8 cellular contexts compared by ENCODE assay signal in the genomic region with DNA sequence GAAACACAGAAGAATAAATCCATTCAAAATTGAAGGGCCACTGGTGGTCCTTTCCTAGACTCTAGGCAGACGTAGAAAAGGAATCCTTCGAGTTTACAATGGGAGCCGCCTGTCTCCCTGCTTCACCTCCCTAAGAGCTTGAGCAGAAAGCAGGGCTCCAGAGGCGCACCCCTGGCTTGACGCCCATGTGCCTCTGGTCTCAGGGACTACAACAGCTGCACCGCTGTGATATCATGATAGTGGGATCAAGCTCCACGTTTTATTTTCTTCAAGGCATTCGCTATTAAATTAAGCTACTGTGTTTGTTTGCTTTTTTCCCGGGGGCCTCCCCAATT. TPM values are rescaled to one million over a fixed set of nuclear protein-coding genes. Genes with fewer than 3 reads are reported as not detected.
DNase-seq lines count a peak whose midpoint lies in the region; ATAC-seq and TF ChIP-seq lines count a peak whose summit lies in the region.

No MANE protein-coding gene starts in this region.

- H3K9ac ChIP-seq in SK-N-SH (peak overlapping the region; percentile 89), subcutaneous abdominal adipose tissue (ENCODE audit: low read length in 5 of 5) (peak overlapping the region; percentile 76 to 95 (median 92))

- H3K79me2 ChIP-seq in SK-N-SH (ENCODE audit: insufficient read depth) = peaks cover 51% of the 10 kb centered on the region

- no peaks in the 10 kb centered on the region for H3K9me2 ChIP-seq in SK-N-SH

- no peaks in the 10 kb centered on the region for H3K9me3 Mint-ChIP-seq in activated T-helper 1 cell treated with anti-CD3 and anti-CD28 coated beads, Interleukin-12 subunit alpha, Interleukin-12 subunit beta, Interleukin-2, Interleukin-4 antibody, amounts not matched to agents 30 ng/mL and 10 ng/mL and 1 ng/mL, durations not matched to agents 14 hours and 24 hours and 36 hours

- TF ChIP-seq EP300 in SK-N-SH (IDR thresholded peaks at IDR 0.05; ENCODE audit: borderline replicate concordance in 1 of 2, low read depth in 1 of 2, low read length in 1 of 2) = no peak

- H3K27me3 Mint-ChIP-seq in activated T-helper 1 cell treated with anti-CD3 and anti-CD28 coated beads, Interleukin-12 subunit alpha, Interleukin-12 subunit beta, Interleukin-2, Interleukin-4 antibody, amounts not matched to agents 30 ng/mL and 10 ng/mL and 1 ng/mL, durations not matched to agents 14 hours and 24 hours and 36 hours (ENCODE audit: insufficient read depth) = no peaks in the 10 kb centered on the region

- H4K20me1 ChIP-seq in SK-N-SH (ENCODE audit: insufficient read depth) = peaks cover 35% of the 10 kb centered on the region

- H3K4me3 Mint-ChIP-seq in activated T-helper 1 cell treated with anti-CD3 and anti-CD28 coated beads, Interleukin-12 subunit alpha, Interleukin-12 subunit beta, Interleukin-2, Interleukin-4 antibody, amounts not matched to agents 30 ng/mL and 10 ng/mL and 1 ng/mL, durations not matched to agents 14 hours and 24 hours and 36 hours = peak overlapping the region; percentile 91

- H3F3A ChIP-seq in SK-N-SH (replicated peaks; ENCODE audit: insufficient read depth) = peaks cover 35% of the 10 kb centered on the region

- no peak for TF ChIP-seq CTCF in SK-N-SH (IDR thresholded peaks at IDR 0.05)

- no peak for TF ChIP-seq RAD21 in SK-N-SH (IDR thresholded peaks at IDR 0.05; ENCODE audit: low read length)

- DNase-seq in SK-N-SH (peak; percentile 48), hepatic stellate cell (ENCODE audit: low spot score) (no peak)
- DNase-seq in activated T-helper 1 cell treated with anti-CD3 and anti-CD28 coated beads, Interleukin-12 subunit alpha, Interleukin-12 subunit beta, Interleukin-2, Interleukin-4 antibody, amounts not matched to agents 30 ng/mL and 10 ng/mL and 1 ng/mL, durations not matched to agents 14 hours and 24 hours and 36 hours (ENCODE audit: low spot score) = no peak
- no peak for DNase-seq in stimulated activated naive CD4-positive, alpha-beta T cell (lab: John Stamatoyannopoulos, UW)

- WGBS in SK-N-SH (ENCODE audit: low lambda C conversion rate) = 2% methylated on average over 7 of the region's 9 CpGs

- H3K4me3 ChIP-seq in SK-N-SH (ENCODE audit: low read depth in 2 of 2, low read length in 1 of 2) (peak overlapping the region; percentile 91), iPS-18c (ENCODE audit: insufficient read depth, low read depth, low read length) (peak overlapping the region; percentile 65), subcutaneous abdominal adipose tissue (ENCODE audit: low read depth in 1 of 5, low read length in 5 of 5) (peak overlapping the region; percentile 76 to 95 (median 83))

- H3K27me3 ChIP-seq in SK-N-SH (ENCODE audit: insufficient read depth) = no peaks in the 10 kb centered on the region
- H3K27me3 ChIP-seq in subcutaneous abdominal adipose tissue (ENCODE audit: control insufficient read depth in 5 of 5, insufficient read depth in 4 of 5, low read length in 5 of 5) = no peaks in the 10 kb centered on the region

- H3K9me3 ChIP-seq in SK-N-SH (no peaks in the 10 kb centered on the region), iPS-18c (ENCODE audit: control insufficient read depth, insufficient read depth, low read length) (no peaks in the 10 kb centered on the region), subcutaneous abdominal adipose tissue (ENCODE audit: control insufficient read depth in 5 of 5, low read length in 5 of 5) (no peaks in the 10 kb centered on the region)

- H3K4me1 ChIP-seq in SK-N-SH (ENCODE audit: control insufficient read depth in 1 of 2, insufficient read depth in 2 of 2, low read depth in 1 of 2, low read length in 1 of 2) (peaks cover 15 to 29% of the 10 kb centered on the region in 2 experiments), subcutaneous abdominal adipose tissue (ENCODE audit: control insufficient read depth in 5 of 5, insufficient read depth in 5 of 5, low read length in 5 of 5) (peaks cover 17 to 40% (median 37%) of the 10 kb centered on the region in 5 donors)

- H3K36me3 Mint-ChIP-seq in activated T-helper 1 cell treated with anti-CD3 and anti-CD28 coated beads, Interleukin-12 subunit alpha, Interleukin-12 subunit beta, Interleukin-2, Interleukin-4 antibody, amounts not matched to agents 30 ng/mL and 10 ng/mL and 1 ng/mL, durations not matched to agents 14 hours and 24 hours and 36 hours (ENCODE audit: low read depth) = peaks cover 42% of the 10 kb centered on the region

- ATAC-seq in SK-N-SH treated with all-trans-retinoic acid at 6 μM for 48 hours (no peak), GM21447 (IDR thresholded peaks at IDR 0.05; ENCODE audit: unreplicated experiment) (no peak)

- POLR2A ChIA-PET in SK-N-SH (lab: Yijun Ruan, JAX) = interaction anchor here (1.3 to 3.5 kb wide), 4 partner anchors 9 to 52 kb away, joined by 6 to 29 read pairs (median 22); partner anchors contain the start of genes EPHA10, MANEAL and MTF1

- CTCF ChIA-PET in SK-N-SH (lab: Yijun Ruan, JAX) = interaction anchor here (0.6 to 3.2 kb wide), 7 partner anchors 9 to 114 kb away, joined by 3 to 20 read pairs (median 3); partner anchors contain the start of gene MTF1

- H3K36me3 ChIP-seq in SK-N-SH (replicated peaks in 1 of 2; ENCODE audit: control insufficient read depth in 1 of 2, insufficient read depth in 2 of 2, low read length in 1 of 2) (peaks cover 61 to 62% of the 10 kb centered on the region in 2 experiments), subcutaneous abdominal adipose tissue (ENCODE audit: control insufficient read depth in 5 of 5, insufficient read depth in 5 of 5, low read length in 5 of 5) (peaks cover 12 to 47% (median 39%) of the 10 kb centered on the region in 5 donors)

- peaks cover 53% of the 10 kb centered on the region for H3K4me1 Mint-ChIP-seq in activated T-helper 1 cell treated with anti-CD3 and anti-CD28 coated beads, Interleukin-12 subunit alpha, Interleukin-12 subunit beta, Interleukin-2, Interleukin-4 antibody, amounts not matched to agents 30 ng/mL and 10 ng/mL and 1 ng/mL, durations not matched to agents 14 hours and 24 hours and 36 hours (ENCODE audit: low read depth)

- H3K27ac ChIP-seq in SK-N-SH (ENCODE audit: low read depth in 2 of 2, low read length in 1 of 2) (peak overlapping the region; percentile 82 to 91), subcutaneous abdominal adipose tissue (ENCODE audit: low read depth, low read length) (peak overlapping the region; percentile 84)

- H3K27ac Mint-ChIP-seq in activated T-helper 1 cell treated with anti-CD3 and anti-CD28 coated beads, Interleukin-12 subunit alpha, Interleukin-12 subunit beta, Interleukin-2, Interleukin-4 antibody, amounts not matched to agents 30 ng/mL and 10 ng/mL and 1 ng/mL, durations not matched to agents 14 hours and 24 hours and 36 hours = peak overlapping the region; percentile 82

- peak overlapping the region; percentile 99 for H3K4me2 ChIP-seq in SK-N-SH

- no peak overlapping the region for H2AFZ ChIP-seq in SK-N-SH (ENCODE audit: low read depth)

- intact Hi-C loops in activated T-helper 1 cell treated with anti-CD3 and anti-CD28 coated beads, Interleukin-12 subunit alpha, Interleukin-12 subunit beta, Interleukin-2, Interleukin-4 antibody, amounts not matched to agents 30 ng/mL and 10 ng/mL and 1 ng/mL, durations not matched to agents 14 hours and 24 hours and 36 hours (cut with micrococcal nuclease) = loop anchor here (2.0 to 10.0 kb wide), 2 partner anchors 292 to 1066 kb away; partner anchors contain the start of genes MEAF6 and MYCBP

TF ChIP-seq in SK-N-SH, 30 proteins besides CTCF, POLR2A, EP300 and RAD21 (continues in another document):
- no peak for TF ChIP-seq POLR2AphosphoS5 (IDR thresholded peaks at IDR 0.05; ENCODE audit: low read depth, low read length)

TF ChIP-seq in SK-N-SH treated with all-trans-retinoic acid at 6 μM for 48 hours, 23 proteins besides CTCF, POLR2A, EP300 and RAD21 (continues in another document):
- no peak for TF ChIP-seq ZC3H10 (CRISPR knock-in tag; IDR thresholded peaks at IDR 0.05)
- TF ChIP-seq TCF4 (CRISPR knock-in tag; IDR thresholded peaks at IDR 0.05; ENCODE audit: borderline replicate concordance) = no peak
- no peak for TF ChIP-seq ZFP30 (CRISPR knock-in tag; IDR thresholded peaks at IDR 0.05)

RNA-seq across cellular contexts. Expression of gene C1orf122, which starts 0.4 kb away (rescaled TPM):
- 63.2 and 75.3 TPM in 2 replicates for polyA plus RNA-seq in SK-N-SH (2012; rRNA removed)
- 49.7 and 58.1 TPM in 2 replicates for polyA plus RNA-seq in SK-N-SH (2012; cell fraction: cytosol; rRNA removed)
- 68.5 and 98.0 TPM in 2 replicates for polyA plus RNA-seq in SK-N-SH (2012; cell fraction: nucleus; rRNA removed)
- total RNA-seq in activated T-helper 1 cell treated with anti-CD3 and anti-CD28 coated beads, Interleukin-12 subunit alpha, Interleukin-12 subunit beta, Interleukin-2, Interleukin-4 antibody, amounts not matched to agents 30 ng/mL and 10 ng/mL and 1 ng/mL, durations not matched to agents 14 hours and 24 hours and 36 hours = 30.7 and 33.3 TPM in 2 replicates

RNA-seq across cellular contexts. Expression of gene YRDC, which starts 0.8 kb away (rescaled TPM):
- 34.2 and 46.1 TPM in 2 replicates for polyA plus RNA-seq in SK-N-SH (2012; rRNA removed)
- 35.5 and 41.0 TPM in 2 replicates for polyA plus RNA-seq in SK-N-SH (2012; cell fraction: cytosol; rRNA removed)
- polyA plus RNA-seq in SK-N-SH (2012; cell fraction: nucleus; rRNA removed) = 17.7 and 26.1 TPM in 2 replicates
- 73.9 and 77.6 TPM in 2 replicates for total RNA-seq in activated T-helper 1 cell treated with anti-CD3 and anti-CD28 coated beads, Interleukin-12 subunit alpha, Interleukin-12 subunit beta, Interleukin-2, Interleukin-4 antibody, amounts not matched to agents 30 ng/mL and 10 ng/mL and 1 ng/mL, durations not matched to agents 14 hours and 24 hours and 36 hours

RNA-seq across cellular contexts. Expression of gene MANEAL, which starts 13.5 kb away (rescaled TPM):
- polyA plus RNA-seq in SK-N-SH (2012; rRNA removed) = 2.7 and 3.7 TPM in 2 replicates
- polyA plus RNA-seq in SK-N-SH (2012; cell fraction: cytosol; rRNA removed) = 2.4 and 4.7 TPM in 2 replicates
- polyA plus RNA-seq in SK-N-SH (2012; cell fraction: nucleus; rRNA removed) = 1.4 and 2.4 TPM in 2 replicates
- 3.6 and 4.0 TPM in 2 replicates for total RNA-seq in activated T-helper 1 cell treated with anti-CD3 and anti-CD28 coated beads, Interleukin-12 subunit alpha, Interleukin-12 subunit beta, Interleukin-2, Interleukin-4 antibody, amounts not matched to agents 30 ng/mL and 10 ng/mL and 1 ng/mL, durations not matched to agents 14 hours and 24 hours and 36 hours

RNA-seq across cellular contexts. Expression of gene EPHA10, which starts 42.3 kb away (rescaled TPM):
- polyA plus RNA-seq in SK-N-SH (2012; rRNA removed) = 0.05 and 0.06 TPM in 2 replicates
- polyA plus RNA-seq in SK-N-SH (2012; cell fraction: cytosol; rRNA removed) = 0.05 and 0.14 TPM in 2 replicates
- polyA plus RNA-seq in SK-N-SH (2012; cell fraction: nucleus; rRNA removed) = 0.14 and 0.36 TPM in 2 replicates
- total RNA-seq in activated T-helper 1 cell treated with anti-CD3 and anti-CD28 coated beads, Interleukin-12 subunit alpha, Interleukin-12 subunit beta, Interleukin-2, Interleukin-4 antibody, amounts not matched to agents 30 ng/mL and 10 ng/mL and 1 ng/mL, durations not matched to agents 14 hours and 24 hours and 36 hours = 0.05 and 0.27 TPM in 2 replicates

RNA-seq across cellular contexts. Expression of gene MTF1, which starts 52.2 kb away (rescaled TPM):
- polyA plus RNA-seq in SK-N-SH (2012; rRNA removed) = 5.0 and 7.4 TPM in 2 replicates
- polyA plus RNA-seq in SK-N-SH (2012; cell fraction: cytosol; rRNA removed) = 4.6 and 5.5 TPM in 2 replicates
- 5.2 and 8.9 TPM in 2 replicates for polyA plus RNA-seq in SK-N-SH (2012; cell fraction: nucleus; rRNA removed)
- 31.7 and 35.3 TPM in 2 replicates for total RNA-seq in activated T-helper 1 cell treated with anti-CD3 and anti-CD28 coated beads, Interleukin-12 subunit alpha, Interleukin-12 subunit beta, Interleukin-2, Interleukin-4 antibody, amounts not matched to agents 30 ng/mL and 10 ng/mL and 1 ng/mL, durations not matched to agents 14 hours and 24 hours and 36 hours
